In genomic region chr2:46632349-46632748, GRCh38 we compare ENCODE assay signal across 8 cellular contexts. TPM values are rescaled to one million over a fixed set of nuclear protein-coding genes. Genes with fewer than 3 reads are reported as not detected.
DNase-seq lines count a peak whose midpoint lies in the region; ATAC-seq and TF ChIP-seq lines count a peak whose summit lies in the region.

No MANE protein-coding gene starts in this region.

- TF ChIP-seq POLR2A in breast epithelium (IDR thresholded peaks at IDR 0.05) = no peak

- H3K36me3 ChIP-seq in breast epithelium (no peaks in the 10 kb centered on the region), lung (ENCODE audit: control insufficient read depth in 2 of 2, insufficient read depth in 2 of 2, low read length in 2 of 2) (peaks cover 0 to 1% of the 10 kb centered on the region in 2 donors)

- H3K27ac ChIP-seq in breast epithelium = peak overlapping the region in 1 of 2 donors; percentile 16
- H3K27ac ChIP-seq in lung (ENCODE audit: low read depth in 1 of 2, low read length in 1 of 2) = no peak overlapping the region

- TF ChIP-seq CTCF in breast epithelium (IDR thresholded peaks at IDR 0.05) (peak; percentile 51 to 67 (median 58)), lung (IDR thresholded peaks at IDR 0.05; ENCODE audit: control extremely low read depth, extremely low read depth) (peak; percentile 28)

- H3K27me3 ChIP-seq in breast epithelium (no peaks in the 10 kb centered on the region), lung (ENCODE audit: control insufficient read depth, insufficient read depth) (no peaks in the 10 kb centered on the region)

- H3K4me3 ChIP-seq in breast epithelium (no peak overlapping the region), lung (no peak overlapping the region)

- peak; percentile 57 for DNase-seq in NOMO-1 treated with DMSO at 0.1 percent for 48 hours (lab: John Stamatoyannopoulos, UW; ENCODE audit: unreplicated experiment)
- DNase-seq in NOMO-1 treated with dmso at 0.1 percent for 144 hours (lab: John Stamatoyannopoulos, UW; ENCODE audit: unreplicated experiment) = no peak
- DNase-seq in NCI-H1694 (lab: John Stamatoyannopoulos, UW) = peak; percentile 84
- DNase-seq in breast epithelium (ENCODE audit: low spot score in 2 of 2) = no peak
- DNase-seq in lung (ENCODE audit: low spot score) = no peak
- no peak for DNase-seq in GM19240 (ENCODE audit: insufficient read length, low spot score)
- DNase-seq in NK-92 (lab: John Stamatoyannopoulos, UW; ENCODE audit: unreplicated experiment) = no peak

- H3K9me3 ChIP-seq in breast epithelium (no peaks in the 10 kb centered on the region), lung (ENCODE audit: control insufficient read depth in 2 of 2, insufficient read depth in 1 of 2, low read length in 1 of 2) (no peaks in the 10 kb centered on the region)

- intact Hi-C loops in breast epithelium (cut with DNase I; ENCODE audit: low total_unique reads) = no loop called here

- H3K4me1 ChIP-seq in breast epithelium (no peaks in the 10 kb centered on the region), lung (ENCODE audit: control insufficient read depth in 2 of 2, insufficient read depth in 2 of 2, low read length in 2 of 2) (no peaks in the 10 kb centered on the region)

- ATAC-seq in lung (ENCODE audit: insufficient read depth, low FRiP score) (no peak), HG02852 (IDR thresholded peaks at IDR 0.05; ENCODE audit: unreplicated experiment) (no peak)

RNA-seq across cellular contexts. Expression of gene CRIPT, which starts 15.3 kb away (rescaled TPM):
- total RNA-seq in breast epithelium = 10 to 100 TPM; 13.0 to 40.1 (median 22.6) TPM
- total RNA-seq in lung = 10 to 100 TPM; 10.9 to 23.9 TPM
- polyA plus RNA-seq in lung = 10 to 100 TPM in 1 of 2 donors, 1 to 10 TPM in 1; 7.3 to 12.5 TPM

RNA-seq across cellular contexts. Expression of gene PIGF, which starts 15.5 kb away (rescaled TPM):
- 10 to 100 TPM; 13.8 to 27.1 (median 22.9) TPM for total RNA-seq in breast epithelium
- total RNA-seq in lung = 10 to 100 TPM; 20.6 to 32.4 TPM
- 10 to 100 TPM in 1 of 2 donors, 1 to 10 TPM in 1; 9.8 to 19.9 TPM for polyA plus RNA-seq in lung

Comparison
In these comparisons a context has a peak if more than half of its experiments do, and no peak if none do; other contexts are left out.
1. DNase-seq: peak in NOMO-1 treated with DMSO at 0.1 percent for 48 hours (single experiment) and NCI-H1694 (single experiment); none in NOMO-1 treated with dmso at 0.1 percent for 144 hours (single experiment), breast epithelium (0 of 2), lung (single experiment), GM19240 (single experiment) and NK-92 (single experiment).